In the genomic region with DNA sequence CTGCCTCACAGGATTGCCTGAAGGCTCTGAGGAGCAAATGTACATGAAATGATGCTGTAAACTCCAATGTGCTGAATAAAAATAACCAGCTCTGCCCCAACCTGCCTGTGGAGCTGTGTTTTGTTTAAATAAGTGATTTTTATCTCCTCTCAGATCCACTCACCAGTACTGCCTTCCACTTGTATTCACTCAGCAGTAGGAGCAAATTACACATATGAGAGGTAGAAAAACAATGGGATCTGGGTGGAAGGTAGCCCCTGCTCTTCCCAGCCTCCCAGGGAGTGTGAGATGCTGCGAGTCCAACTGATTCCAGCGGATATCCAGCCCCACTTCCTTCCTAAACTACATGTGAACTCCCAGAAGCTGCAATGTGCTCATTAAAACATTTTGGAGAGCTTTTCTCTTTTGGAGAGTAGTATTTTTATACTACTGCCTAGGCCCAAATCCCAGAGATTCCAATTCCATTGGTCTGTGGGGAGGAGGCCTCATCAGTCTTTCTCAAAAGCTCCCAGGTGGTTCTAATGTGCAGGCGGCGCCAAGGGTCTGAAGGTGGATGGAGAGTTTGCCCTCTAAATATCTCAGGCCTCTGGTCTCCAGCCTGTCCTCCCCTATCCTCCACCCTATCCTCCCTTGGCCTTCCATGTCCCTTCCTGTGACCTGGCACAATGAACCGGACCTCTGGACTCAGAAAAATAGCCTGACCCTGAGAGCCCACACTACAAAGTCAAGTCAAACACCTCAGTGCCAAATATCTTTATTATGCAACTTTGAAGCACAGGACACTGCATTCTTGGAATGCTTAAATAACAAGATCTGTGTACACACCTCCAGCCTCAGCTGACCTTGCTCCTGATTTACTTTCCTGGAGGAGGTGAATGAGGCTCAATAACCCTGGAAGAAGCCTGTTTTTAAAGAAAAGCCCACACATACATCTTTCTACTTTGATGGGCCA, we compare ENCODE assay signal across 1 cellular context.
TF ChIP-seq lines count a peak whose summit lies in the region.

No MANE protein-coding gene starts in this region.

TF ChIP-seq in HepG2, 621 proteins besides CTCF, POLR2A, EP300 and RAD21 (continued from another document and continues in another):
- TF ChIP-seq, protein P1, sequence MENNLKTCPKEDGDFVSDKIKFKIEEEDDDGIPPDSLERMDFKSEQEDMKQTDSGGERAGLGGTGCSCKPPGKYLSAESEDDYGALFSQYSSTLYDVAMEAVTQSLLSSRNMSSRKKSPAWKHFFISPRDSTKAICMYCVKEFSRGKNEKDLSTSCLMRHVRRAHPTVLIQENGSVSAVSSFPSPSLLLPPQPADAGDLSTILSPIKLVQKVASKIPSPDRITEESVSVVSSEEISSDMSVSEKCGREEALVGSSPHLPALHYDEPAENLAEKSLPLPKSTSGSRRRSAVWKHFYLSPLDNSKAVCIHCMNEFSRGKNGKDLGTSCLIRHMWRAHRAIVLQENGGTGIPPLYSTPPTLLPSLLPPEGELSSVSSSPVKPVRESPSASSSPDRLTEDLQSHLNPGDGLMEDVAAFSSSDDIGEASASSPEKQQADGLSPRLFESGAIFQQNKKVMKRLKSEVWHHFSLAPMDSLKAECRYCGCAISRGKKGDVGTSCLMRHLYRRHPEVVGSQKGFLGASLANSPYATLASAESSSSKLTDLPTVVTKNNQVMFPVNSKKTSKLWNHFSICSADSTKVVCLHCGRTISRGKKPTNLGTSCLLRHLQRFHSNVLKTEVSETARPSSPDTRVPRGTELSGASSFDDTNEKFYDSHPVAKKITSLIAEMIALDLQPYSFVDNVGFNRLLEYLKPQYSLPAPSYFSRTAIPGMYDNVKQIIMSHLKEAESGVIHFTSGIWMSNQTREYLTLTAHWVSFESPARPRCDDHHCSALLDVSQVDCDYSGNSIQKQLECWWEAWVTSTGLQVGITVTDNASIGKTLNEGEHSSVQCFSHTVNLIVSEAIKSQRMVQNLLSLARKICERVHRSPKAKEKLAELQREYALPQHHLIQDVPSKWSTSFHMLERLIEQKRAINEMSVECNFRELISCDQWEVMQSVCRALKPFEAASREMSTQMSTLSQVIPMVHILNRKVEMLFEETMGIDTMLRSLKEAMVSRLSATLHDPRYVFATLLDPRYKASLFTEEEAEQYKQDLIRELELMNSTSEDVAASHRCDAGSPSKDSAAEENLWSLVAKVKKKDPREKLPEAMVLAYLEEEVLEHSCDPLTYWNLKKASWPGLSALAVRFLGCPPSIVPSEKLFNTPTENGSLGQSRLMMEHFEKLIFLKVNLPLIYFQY (CRISPR knock-in tag; IDR thresholded peaks at IDR 0.05; ENCODE audit: borderline replicate concordance), result peak; percentile 74
- TF ChIP-seq HIVEP1 (CRISPR knock-in tag; IDR thresholded peaks at IDR 0.05) (no peak), FOXA1 (IDR thresholded peaks at IDR 0.05) (0 out of 2 replicates have a peak, but pooled peaks have one; percentile 31), FOXA1 (CRISPR knock-in tag; IDR thresholded peaks at IDR 0.05) (peak; percentile 93), ZNF652 (CRISPR knock-in tag; IDR thresholded peaks at IDR 0.05; ENCODE audit: borderline replicate concordance, low read depth) (no peak), ZBTB20 (CRISPR knock-in tag; IDR thresholded peaks at IDR 0.05; ENCODE audit: borderline replicate concordance, low read depth) (0 out of 2 replicates have a peak, but pooled peaks have one; percentile 66), KDM5B (CRISPR knock-in tag; IDR thresholded peaks at IDR 0.05; ENCODE audit: borderline replicate concordance) (no peak), ELF4 (CRISPR knock-in tag; IDR thresholded peaks at IDR 0.05; ENCODE audit: borderline replicate concordance) (no peak), ATAD3A (CRISPR knock-in tag; IDR thresholded peaks at IDR 0.05) (no peak), SRSF4 (IDR thresholded peaks at IDR 0.05; ENCODE audit: low read depth, low read length, poor library complexity, severe bottlenecking) (no peak), MIER3 (CRISPR knock-in tag; IDR thresholded peaks at IDR 0.05; ENCODE audit: borderline replicate concordance) (peak; percentile 97), ZNF768 (CRISPR knock-in tag; IDR thresholded peaks at IDR 0.05) (no peak), NR3C1 (CRISPR knock-in tag; IDR thresholded peaks at IDR 0.05) (no peak), ERF (CRISPR knock-in tag; IDR thresholded peaks at IDR 0.05) (0 out of 2 replicates have a peak, but pooled peaks have one; percentile 49), ZBTB7A (CRISPR knock-in tag; IDR thresholded peaks at IDR 0.05) (no peak), ZSCAN12 (CRISPR knock-in tag; IDR thresholded peaks at IDR 0.05) (no peak), ZNF749 (CRISPR knock-in tag; IDR thresholded peaks at IDR 0.05; ENCODE audit: borderline replicate concordance) (no peak), RORA (CRISPR knock-in tag; IDR thresholded peaks at IDR 0.05) (no peak), MTA1 (CRISPR knock-in tag; IDR thresholded peaks at IDR 0.05; ENCODE audit: borderline replicate concordance) (peak; percentile 73; the same call in 1 of the 2 replicates), ZNF547 (CRISPR knock-in tag; IDR thresholded peaks at IDR 0.05) (no peak), CCDC6 (CRISPR knock-in tag; IDR thresholded peaks at IDR 0.05) (0 out of 2 replicates have a peak, but pooled peaks have one; percentile 36), ZNF644 (CRISPR knock-in tag; IDR thresholded peaks at IDR 0.05; ENCODE audit: low read depth) (peak; percentile 83), KMT2B (CRISPR knock-in tag; IDR thresholded peaks at IDR 0.05) (0 out of 2 replicates have a peak, but pooled peaks have one; percentile 21), PLRG1 (conservative IDR thresholded peaks at IDR 0.05) (no peak), ZNF431 (CRISPR knock-in tag; IDR thresholded peaks at IDR 0.05; ENCODE audit: borderline replicate concordance, low read depth) (no peak), ZNF496 (CRISPR knock-in tag; IDR thresholded peaks at IDR 0.05; ENCODE audit: insufficient replicate concordance) (no peak), ZNF143 (CRISPR knock-in tag; IDR thresholded peaks at IDR 0.05) (no peak), DPF2 (CRISPR knock-in tag; IDR thresholded peaks at IDR 0.05; ENCODE audit: borderline replicate concordance, low read depth) (peak; percentile 90), SNAPC2 (CRISPR knock-in tag; IDR thresholded peaks at IDR 0.05) (0 out of 2 replicates have a peak, but pooled peaks have one; percentile 36), NR1H2 (CRISPR knock-in tag; IDR thresholded peaks at IDR 0.05; ENCODE audit: borderline replicate concordance, low read depth) (no peak; the same call in 1 of the 2 replicates), TCF12 (IDR thresholded peaks at IDR 0.05) (no peak), TCF12 (CRISPR knock-in tag; IDR thresholded peaks at IDR 0.05) (no peak), SUZ12 (IDR thresholded peaks at IDR 0.05; ENCODE audit: low read depth, low read length) (no peak)
- TF ChIP-seq, protein P2, sequence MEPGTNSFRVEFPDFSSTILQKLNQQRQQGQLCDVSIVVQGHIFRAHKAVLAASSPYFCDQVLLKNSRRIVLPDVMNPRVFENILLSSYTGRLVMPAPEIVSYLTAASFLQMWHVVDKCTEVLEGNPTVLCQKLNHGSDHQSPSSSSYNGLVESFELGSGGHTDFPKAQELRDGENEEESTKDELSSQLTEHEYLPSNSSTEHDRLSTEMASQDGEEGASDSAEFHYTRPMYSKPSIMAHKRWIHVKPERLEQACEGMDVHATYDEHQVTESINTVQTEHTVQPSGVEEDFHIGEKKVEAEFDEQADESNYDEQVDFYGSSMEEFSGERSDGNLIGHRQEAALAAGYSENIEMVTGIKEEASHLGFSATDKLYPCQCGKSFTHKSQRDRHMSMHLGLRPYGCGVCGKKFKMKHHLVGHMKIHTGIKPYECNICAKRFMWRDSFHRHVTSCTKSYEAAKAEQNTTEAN (CRISPR knock-in tag; conservative IDR thresholded peaks at IDR 0.05), result no peak
- TF ChIP-seq, protein P3, sequence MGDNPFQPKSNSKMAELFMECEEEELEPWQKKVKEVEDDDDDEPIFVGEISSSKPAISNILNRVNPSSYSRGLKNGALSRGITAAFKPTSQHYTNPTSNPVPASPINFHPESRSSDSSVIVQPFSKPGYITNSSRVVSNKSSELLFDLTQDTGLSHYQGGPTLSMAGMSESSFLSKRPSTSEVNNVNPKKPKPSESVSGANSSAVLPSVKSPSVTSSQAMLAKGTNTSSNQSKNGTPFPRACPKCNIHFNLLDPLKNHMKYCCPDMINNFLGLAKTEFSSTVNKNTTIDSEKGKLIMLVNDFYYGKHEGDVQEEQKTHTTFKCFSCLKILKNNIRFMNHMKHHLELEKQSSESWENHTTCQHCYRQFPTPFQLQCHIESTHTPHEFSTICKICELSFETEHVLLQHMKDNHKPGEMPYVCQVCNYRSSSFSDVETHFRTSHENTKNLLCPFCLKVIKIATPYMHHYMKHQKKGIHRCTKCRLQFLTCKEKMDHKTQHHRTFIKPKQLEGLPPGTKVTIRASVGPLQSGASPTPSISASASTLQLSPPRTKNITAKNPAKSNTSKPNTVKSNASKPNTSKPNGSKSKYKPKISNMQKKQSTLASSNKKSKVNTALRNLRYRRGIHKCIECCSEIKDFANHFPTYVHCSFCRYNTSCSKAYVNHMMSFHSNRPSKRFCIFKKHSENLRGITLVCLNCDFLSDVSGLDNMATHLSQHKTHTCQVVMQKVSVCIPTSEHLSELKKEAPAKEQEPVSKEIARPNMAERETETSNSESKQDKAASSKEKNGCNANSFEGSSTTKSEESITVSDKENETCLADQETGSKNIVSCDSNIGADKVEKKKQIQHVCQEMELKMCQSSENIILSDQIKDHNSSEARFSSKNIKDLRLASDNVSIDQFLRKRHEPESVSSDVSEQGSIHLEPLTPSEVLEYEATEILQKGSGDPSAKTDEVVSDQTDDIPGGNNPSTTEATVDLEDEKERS (CRISPR knock-in tag; IDR thresholded peaks at IDR 0.05), result no peak
- TF ChIP-seq, protein P4, sequence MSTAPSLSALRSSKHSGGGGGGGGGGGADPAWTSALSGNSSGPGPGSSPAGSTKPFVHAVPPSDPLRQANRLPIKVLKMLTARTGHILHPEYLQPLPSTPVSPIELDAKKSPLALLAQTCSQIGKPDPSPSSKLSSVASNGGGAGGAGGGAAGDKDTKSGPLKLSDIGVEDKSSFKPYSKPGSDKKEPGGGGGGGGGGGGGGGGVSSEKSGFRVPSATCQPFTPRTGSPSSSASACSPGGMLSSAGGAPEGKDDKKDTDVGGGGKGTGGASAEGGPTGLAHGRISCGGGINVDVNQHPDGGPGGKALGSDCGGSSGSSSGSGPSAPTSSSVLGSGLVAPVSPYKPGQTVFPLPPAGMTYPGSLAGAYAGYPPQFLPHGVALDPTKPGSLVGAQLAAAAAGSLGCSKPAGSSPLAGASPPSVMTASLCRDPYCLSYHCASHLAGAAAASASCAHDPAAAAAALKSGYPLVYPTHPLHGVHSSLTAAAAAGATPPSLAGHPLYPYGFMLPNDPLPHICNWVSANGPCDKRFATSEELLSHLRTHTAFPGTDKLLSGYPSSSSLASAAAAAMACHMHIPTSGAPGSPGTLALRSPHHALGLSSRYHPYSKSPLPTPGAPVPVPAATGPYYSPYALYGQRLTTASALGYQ (CRISPR knock-in tag; IDR thresholded peaks at IDR 0.05), result peak; percentile 82; the same call in 1 of the 2 replicates
- TF ChIP-seq, protein P5, sequence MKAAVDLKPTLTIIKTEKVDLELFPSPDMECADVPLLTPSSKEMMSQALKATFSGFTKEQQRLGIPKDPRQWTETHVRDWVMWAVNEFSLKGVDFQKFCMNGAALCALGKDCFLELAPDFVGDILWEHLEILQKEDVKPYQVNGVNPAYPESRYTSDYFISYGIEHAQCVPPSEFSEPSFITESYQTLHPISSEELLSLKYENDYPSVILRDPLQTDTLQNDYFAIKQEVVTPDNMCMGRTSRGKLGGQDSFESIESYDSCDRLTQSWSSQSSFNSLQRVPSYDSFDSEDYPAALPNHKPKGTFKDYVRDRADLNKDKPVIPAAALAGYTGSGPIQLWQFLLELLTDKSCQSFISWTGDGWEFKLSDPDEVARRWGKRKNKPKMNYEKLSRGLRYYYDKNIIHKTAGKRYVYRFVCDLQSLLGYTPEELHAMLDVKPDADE (CRISPR knock-in tag; IDR thresholded peaks at IDR 0.05), result no peak
- TF ChIP-seq, protein P6, sequence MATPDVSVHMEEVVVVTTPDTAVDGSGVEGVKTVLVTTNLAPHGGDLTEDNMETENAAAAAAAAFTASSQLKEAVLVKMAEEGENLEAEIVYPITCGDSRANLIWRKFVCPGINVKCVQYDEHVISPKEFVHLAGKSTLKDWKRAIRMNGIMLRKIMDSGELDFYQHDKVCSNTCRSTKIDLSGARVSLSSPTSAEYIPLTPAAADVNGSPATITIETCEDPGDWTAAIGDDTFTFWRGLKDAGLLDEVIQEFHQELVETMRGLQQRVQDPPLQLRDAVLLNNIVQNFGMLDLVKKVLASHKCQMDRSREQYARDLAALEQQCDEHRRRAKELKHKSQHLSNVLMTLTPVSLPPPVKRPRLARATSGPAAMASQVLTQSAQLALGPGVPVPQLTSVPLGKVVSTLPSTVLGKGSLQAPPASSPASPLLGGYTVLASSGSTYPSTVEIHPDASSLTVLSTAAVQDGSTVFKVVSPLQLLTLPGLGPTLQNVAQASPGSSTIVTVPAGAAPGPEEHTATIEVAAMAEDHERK (CRISPR knock-in tag; IDR thresholded peaks at IDR 0.05; ENCODE audit: low read depth), result no peak
- TF ChIP-seq, protein P7, sequence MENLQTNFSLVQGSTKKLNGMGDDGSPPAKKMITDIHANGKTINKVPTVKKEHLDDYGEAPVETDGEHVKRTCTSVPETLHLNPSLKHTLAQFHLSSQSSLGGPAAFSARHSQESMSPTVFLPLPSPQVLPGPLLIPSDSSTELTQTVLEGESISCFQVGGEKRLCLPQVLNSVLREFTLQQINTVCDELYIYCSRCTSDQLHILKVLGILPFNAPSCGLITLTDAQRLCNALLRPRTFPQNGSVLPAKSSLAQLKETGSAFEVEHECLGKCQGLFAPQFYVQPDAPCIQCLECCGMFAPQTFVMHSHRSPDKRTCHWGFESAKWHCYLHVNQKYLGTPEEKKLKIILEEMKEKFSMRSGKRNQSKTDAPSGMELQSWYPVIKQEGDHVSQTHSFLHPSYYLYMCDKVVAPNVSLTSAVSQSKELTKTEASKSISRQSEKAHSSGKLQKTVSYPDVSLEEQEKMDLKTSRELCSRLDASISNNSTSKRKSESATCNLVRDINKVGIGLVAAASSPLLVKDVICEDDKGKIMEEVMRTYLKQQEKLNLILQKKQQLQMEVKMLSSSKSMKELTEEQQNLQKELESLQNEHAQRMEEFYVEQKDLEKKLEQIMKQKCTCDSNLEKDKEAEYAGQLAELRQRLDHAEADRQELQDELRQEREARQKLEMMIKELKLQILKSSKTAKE (CRISPR knock-in tag; IDR thresholded peaks at IDR 0.05; ENCODE audit: borderline replicate concordance), result peak; percentile 94
- TF ChIP-seq, protein P8, sequence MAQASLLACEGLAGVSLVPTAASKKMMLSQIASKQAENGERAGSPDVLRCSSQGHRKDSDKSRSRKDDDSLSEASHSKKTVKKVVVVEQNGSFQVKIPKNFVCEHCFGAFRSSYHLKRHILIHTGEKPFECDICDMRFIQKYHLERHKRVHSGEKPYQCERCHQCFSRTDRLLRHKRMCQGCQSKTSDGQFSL (CRISPR knock-in tag; IDR thresholded peaks at IDR 0.05), result no peak
- TF ChIP-seq, protein P9, sequence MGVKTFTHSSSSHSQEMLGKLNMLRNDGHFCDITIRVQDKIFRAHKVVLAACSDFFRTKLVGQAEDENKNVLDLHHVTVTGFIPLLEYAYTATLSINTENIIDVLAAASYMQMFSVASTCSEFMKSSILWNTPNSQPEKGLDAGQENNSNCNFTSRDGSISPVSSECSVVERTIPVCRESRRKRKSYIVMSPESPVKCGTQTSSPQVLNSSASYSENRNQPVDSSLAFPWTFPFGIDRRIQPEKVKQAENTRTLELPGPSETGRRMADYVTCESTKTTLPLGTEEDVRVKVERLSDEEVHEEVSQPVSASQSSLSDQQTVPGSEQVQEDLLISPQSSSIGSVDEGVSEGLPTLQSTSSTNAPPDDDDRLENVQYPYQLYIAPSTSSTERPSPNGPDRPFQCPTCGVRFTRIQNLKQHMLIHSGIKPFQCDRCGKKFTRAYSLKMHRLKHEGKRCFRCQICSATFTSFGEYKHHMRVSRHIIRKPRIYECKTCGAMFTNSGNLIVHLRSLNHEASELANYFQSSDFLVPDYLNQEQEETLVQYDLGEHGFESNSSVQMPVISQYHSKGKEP (CRISPR knock-in tag; IDR thresholded peaks at IDR 0.05), result no peak
